Comparison of ENCODE assay signal across 1 cellular context in genomic region chr22:22144858-22145257, GRCh38.
TF ChIP-seq lines count a peak whose summit lies in the region.

No MANE protein-coding gene starts in this region.

TF ChIP-seq in SK-N-SH, 30 proteins besides CTCF, POLR2A, EP300 and RAD21 (continued from another document):
- TF ChIP-seq PBX3 (IDR thresholded peaks at IDR 0.05) = no peak
- no peak for TF ChIP-seq TAF1 (IDR thresholded peaks at IDR 0.05; ENCODE audit: borderline replicate concordance, low read depth, low read length)
